Comparison of ENCODE assay signal across 17 cellular contexts in genomic region chr10:92894081-92894480, GRCh38.
"Had no signal": no experiment of that assay in that cellular context is flagged by ENCODE, and none has a peak within 500 bp of the region (broad histone marks: within the 10 kb centered on the region; RNA-seq: fewer than 3 reads in every experiment).

No MANE protein-coding gene starts in this region.

- H3K27me3 ChIP-seq: body of pancreas, heart left ventricle, left lung, pancreas had no signal

- H3K36me3 ChIP-seq: pancreas had no signal

- DNase-seq: activated CD4-positive, CD25-positive, alpha-beta regulatory T cell treated with anti-CD3 and anti-CD28 coated beads, Interleukin-2, amount 50 U/mL, for 72 hours; activated naive CD8-positive, alpha-beta T cell treated with anti-CD3 and anti-CD28 coated beads for 36 hours; amygdala; body of pancreas; effector memory CD4-positive, alpha-beta T cell; heart left ventricle; islet precursor cell; left lung; naive thymus-derived CD8-positive, alpha-beta T cell; pancreas; stimulated activated CD4-positive, alpha-beta T cell treated with anti-CD3 and anti-CD28 coated beads, Interleukin-15, amount 100 ng/mL, for 24 hours; stimulated activated CD4-positive, alpha-beta T cell treated with anti-CD3 and anti-CD28 coated beads, Interleukin-4, amount 100 ng/mL, for 24 hours; stimulated activated naive CD8-positive, alpha-beta T cell treated with anti-CD3 and anti-CD28 coated beads, Interleukin-15, Interleukin-2, amounts not matched to agents 100 U/mL and 50 U/mL, for 24 hours; T-cell; T1000; trophoblast cell had no signal

- ATAC-seq: body of pancreas; heart left ventricle; left lung; naive thymus-derived CD8-positive, alpha-beta T cell; pancreas; stimulated activated naive CD8-positive, alpha-beta T cell treated with anti-CD3 and anti-CD28 coated beads, Interleukin-15, Interleukin-2, amounts not matched to agents 100 U/mL and 50 U/mL, for 24 hours; T-cell had no signal

- H3K9me3 ChIP-seq: body of pancreas, heart left ventricle, left lung, pancreas had no signal

- H3K4me3 ChIP-seq: body of pancreas, heart left ventricle, left lung, pancreas had no signal

- FAIRE-seq: pancreas had no signal

- H3K27ac ChIP-seq: body of pancreas, epithelial cell of prostate, heart left ventricle, left lung, pancreas had no signal
